In genomic region chr17:62109378-62109902, GRCh38 we compare ENCODE assay signal across 9 cellular contexts. TPM values are rescaled to one million over a fixed set of nuclear protein-coding genes. Genes with fewer than 3 reads are reported as not detected.
DNase-seq lines count a peak whose midpoint lies in the region; ATAC-seq and TF ChIP-seq lines count a peak whose summit lies in the region.
"Had no signal": no experiment of that assay in that cellular context is flagged by ENCODE, and none has a peak within 500 bp of the region (broad histone marks: within the 10 kb centered on the region; RNA-seq: fewer than 3 reads in every experiment).

No MANE protein-coding gene starts in this region.

- H3K27ac Mint-ChIP-seq in Calu3 (ENCODE audit: unreplicated experiment) = no peak overlapping the region
- no peak overlapping the region for H3K27ac Mint-ChIP-seq in activated CD4-positive, alpha-beta T cell treated with anti-CD3 and anti-CD28 coated beads, Interleukin-2, amount 10 ng/mL, durations not matched to agents 7 days and 5 days
- H3K27ac Mint-ChIP-seq: activated naive CD8-positive, alpha-beta T cell had no signal

- H3K4me3 Mint-ChIP-seq in Calu3 (ENCODE audit: low read depth, unreplicated experiment) = no peak overlapping the region
- no peak overlapping the region for H3K4me3 Mint-ChIP-seq in activated CD4-positive, alpha-beta T cell treated with anti-CD3 and anti-CD28 coated beads, Interleukin-2, amount 10 ng/mL, durations not matched to agents 7 days and 5 days
- H3K4me3 Mint-ChIP-seq: activated naive CD8-positive, alpha-beta T cell had no signal

- DNase-seq in Calu3 (peak; percentile 81), NCI-H524 (lab: John Stamatoyannopoulos, UW) (peak; percentile 78 to 93), esophagus squamous epithelium (lab: John Stamatoyannopoulos, UW) (no peak), psoas muscle (no peak), uterus (no peak)
- DNase-seq in activated CD4-positive, alpha-beta T cell treated with anti-CD3 and anti-CD28 coated beads, Interleukin-2, amount 10 ng/mL, durations not matched to agents 7 days and 5 days = peak; percentile 70

- H3K27ac ChIP-seq in esophagus squamous epithelium (no peak overlapping the region), psoas muscle (no peak overlapping the region), uterus (no peak overlapping the region)

- BruUV-seq in Calu3 (replicated peaks; lab: Mats Ljungman, UMichigan) = no TSS peak

- H3K9me3 ChIP-seq in esophagus squamous epithelium (no peaks in the 10 kb centered on the region), psoas muscle (no peaks in the 10 kb centered on the region), uterus (no peaks in the 10 kb centered on the region)

- no peaks in the 10 kb centered on the region for H3K9me3 Mint-ChIP-seq in Calu3 (ENCODE audit: low read depth, unreplicated experiment)
- H3K9me3 Mint-ChIP-seq in activated CD4-positive, alpha-beta T cell treated with anti-CD3 and anti-CD28 coated beads, Interleukin-2, amount 10 ng/mL, durations not matched to agents 7 days and 5 days = no peaks in the 10 kb centered on the region

- H3K36me3 ChIP-seq in esophagus squamous epithelium = no peaks in the 10 kb centered on the region
- H3K36me3 ChIP-seq in psoas muscle (ENCODE audit: insufficient read depth in 1 of 2, low read depth in 1 of 2) = no peaks in the 10 kb centered on the region
- H3K36me3 ChIP-seq in uterus = no peaks in the 10 kb centered on the region

- CTCF ChIA-PET in Calu3 (lab: Charles Lee) = interaction anchor here (0.5 to 2.1 kb wide), 26 partner anchors 10 to 467 kb away, joined by 3 to 25 read pairs (median 3); partner anchors contain the start of genes BRIP1 and MED13
- CTCF ChIA-PET in activated CD4-positive, alpha-beta T cell treated with anti-CD3 and anti-CD28 coated beads, Interleukin-2, amount 10 ng/mL, durations not matched to agents 7 days and 5 days (lab: Charles Lee) = interaction anchor here (0.5 to 2.6 kb wide), 21 partner anchors 10 to 700 kb away, joined by 3 to 28 read pairs (median 4); no protein-coding TSS in a partner anchor

- TF ChIP-seq POLR2A in esophagus squamous epithelium (IDR thresholded peaks at IDR 0.05) = no peak
- no peak for TF ChIP-seq POLR2A in uterus (IDR thresholded peaks at IDR 0.05)

- H3K27me3 Mint-ChIP-seq in Calu3 (ENCODE audit: unreplicated experiment) = no peaks in the 10 kb centered on the region
- peaks cover 14% of the 10 kb centered on the region for H3K27me3 Mint-ChIP-seq in activated CD4-positive, alpha-beta T cell treated with anti-CD3 and anti-CD28 coated beads, Interleukin-2, amount 10 ng/mL, durations not matched to agents 7 days and 5 days

- TF ChIP-seq CTCF in Calu3 (IDR thresholded peaks at IDR 0.05; ENCODE audit: unreplicated experiment) = peak; percentile 67
- TF ChIP-seq CTCF in esophagus squamous epithelium (IDR thresholded peaks at IDR 0.05) = peak in 4 of 6 experiments; percentile 43 to 74 (median 63)
- TF ChIP-seq CTCF in psoas muscle (IDR thresholded peaks at IDR 0.05) = no peak
- no peak for TF ChIP-seq CTCF in uterus (IDR thresholded peaks at IDR 0.05)

- intact Hi-C loops in Calu3 (cut with micrococcal nuclease; ENCODE audit: unreplicated experiment) (loop anchor here (1.0 kb wide), 1 partner anchor 473 kb away; no protein-coding TSS in a partner anchor), esophagus squamous epithelium (cut with DNase I) (no loop called here), psoas muscle (cut with DNase I) (no loop called here), uterus (cut with DNase I; ENCODE audit: low total_unique reads) (no loop called here)

- POLR2A ChIA-PET in activated CD4-positive, alpha-beta T cell treated with anti-CD3 and anti-CD28 coated beads, Interleukin-2, amount 10 ng/mL, durations not matched to agents 7 days and 5 days (lab: Charles Lee) = interaction anchor here (0.7 kb wide), 1 partner anchor 44 kb away, joined by 3 read pairs; no protein-coding TSS in a partner anchor

- no peak overlapping the region for H3K4me3 ChIP-seq in esophagus squamous epithelium
- no peak overlapping the region for H3K4me3 ChIP-seq in psoas muscle
- H3K4me3 ChIP-seq in uterus = no peak overlapping the region

- 25 to 28% methylated on average over 2 of the region's 2 CpGs for WGBS in esophagus squamous epithelium, 2 donors
- WGBS in psoas muscle, 3 donors = 21 to 32% (median 25%) methylated on average over 2 of the region's 2 CpGs

- H3K27me3 ChIP-seq in esophagus squamous epithelium = peaks cover 0 to 32% (median 0%) of the 10 kb centered on the region in 4 donors
- H3K27me3 ChIP-seq in psoas muscle (ENCODE audit: insufficient read depth in 3 of 3, low read length in 2 of 3) = peaks cover 0 to 4% (median 0%) of the 10 kb centered on the region in 3 donors
- H3K27me3 ChIP-seq in uterus = no peaks in the 10 kb centered on the region

- H3K36me3 Mint-ChIP-seq in Calu3 (ENCODE audit: insufficient read depth, unreplicated experiment) = no peaks in the 10 kb centered on the region
- H3K36me3 Mint-ChIP-seq in activated CD4-positive, alpha-beta T cell treated with anti-CD3 and anti-CD28 coated beads, Interleukin-2, amount 10 ng/mL, durations not matched to agents 7 days and 5 days (ENCODE audit: low read depth) = no peaks in the 10 kb centered on the region
- H3K36me3 Mint-ChIP-seq: activated naive CD8-positive, alpha-beta T cell had no signal

- H3K4me1 Mint-ChIP-seq in Calu3 (ENCODE audit: low read depth, unreplicated experiment) = no peaks in the 10 kb centered on the region
- no peaks in the 10 kb centered on the region for H3K4me1 Mint-ChIP-seq in activated CD4-positive, alpha-beta T cell treated with anti-CD3 and anti-CD28 coated beads, Interleukin-2, amount 10 ng/mL, durations not matched to agents 7 days and 5 days

- H3K4me1 ChIP-seq in esophagus squamous epithelium = no peaks in the 10 kb centered on the region
- H3K4me1 ChIP-seq in psoas muscle = no peaks in the 10 kb centered on the region
- H3K4me1 ChIP-seq in uterus = no peaks in the 10 kb centered on the region

- ATAC-seq in GM19324 (IDR thresholded peaks at IDR 0.05; ENCODE audit: low FRiP score, unreplicated experiment) (peak; percentile 88), HG03196 (IDR thresholded peaks at IDR 0.05; ENCODE audit: unreplicated experiment) (peak; percentile 94), psoas muscle (peak; percentile 52 to 77 (median 60))

RNA-seq across cellular contexts. Expression of gene MED13, which starts 44.4 kb away (rescaled TPM):
- total RNA-seq in Calu3 (2022) (42.0 and 50.2 TPM in 2 replicates), esophagus squamous epithelium (10 to 100 TPM; 24.3 to 69.0 (median 51.0) TPM), psoas muscle (10 to 100 TPM; 45.1 to 74.4 (median 52.9) TPM), uterus (100 to 1,000 TPM in 2 of 4 donors, 10 to 100 TPM in 2; 22.8 to 114 (median 86.3) TPM)
- total RNA-seq in activated CD4-positive, alpha-beta T cell treated with anti-CD3 and anti-CD28 coated beads, Interleukin-2, amount 10 ng/mL, durations not matched to agents 7 days and 5 days = 10 to 100 TPM; 52.5 to 65.4 TPM
- polyA plus RNA-seq in psoas muscle = 10 to 100 TPM in 1 of 3 donors, 1 to 10 TPM in 2; 6.6 to 29.0 (median 10.0) TPM

Comparison
In these comparisons a context has a peak if more than half of its experiments do, and no peak if none do; other contexts are left out.
1. DNase-seq: peak in Calu3 (single experiment), NCI-H524 (2 of 2) and activated CD4-positive, alpha-beta T cell treated with anti-CD3 and anti-CD28 coated beads, Interleukin-2, amount 10 ng/mL, durations not matched to agents 7 days and 5 days (single experiment); none in esophagus squamous epithelium (single experiment), psoas muscle (0 of 2) and uterus (0 of 2).
2. CTCF ChIP-seq: peak in Calu3 (single experiment) and esophagus squamous epithelium (4 of 6); none in psoas muscle (single experiment) and uterus (0 of 4).
3. Peak in every context shown above with its lines, with median percentiles within 50 percentile points of each other: ATAC-seq.